Comparison of ENCODE assay signal across 20 cellular contexts in genomic region chr10:49055231-49055850, GRCh38. TPM values are rescaled to one million over a fixed set of nuclear protein-coding genes. Genes with fewer than 3 reads are reported as not detected.
A peak's percentile ranks its signal among the peaks of the same experiment; 100 is the strongest.
DNase-seq lines count a peak whose midpoint lies in the region; ATAC-seq, FAIRE-seq and TF ChIP-seq lines count a peak whose summit lies in the region.
"Had no signal": no experiment of that assay in that cellular context is flagged by ENCODE, and none has a peak within 500 bp of the region (broad histone marks: within the 10 kb centered on the region; RNA-seq: fewer than 3 reads in every experiment).

No MANE protein-coding gene starts in this region.

- POLR2A ChIA-PET in HepG2 (lab: Yijun Ruan, JAX) = no interaction called here
- POLR2A ChIA-PET in SK-N-SH (lab: Yijun Ruan, JAX) = no interaction called here

- no peak overlapping the region for H2AFZ ChIP-seq in HepG2 (ENCODE audit: low read length)
- H2AFZ ChIP-seq in SK-N-SH (ENCODE audit: low read depth) = no peak overlapping the region

- no TSS peak for BruUV-seq in HepG2 (replicated peaks; lab: Mats Ljungman, UMichigan)

- H3K9ac ChIP-seq in liver (ENCODE audit: low read depth in 1 of 2, low read length in 2 of 2) = no peak overlapping the region
- no peak overlapping the region for H3K9ac ChIP-seq in HepG2 (ENCODE audit: insufficient read depth, low read depth, low read length)
- no peak overlapping the region for H3K9ac ChIP-seq in SK-N-SH
- H3K9ac ChIP-seq in endodermal cell (ENCODE audit: extremely low read depth, low read length, poor library complexity, severe bottlenecking) = no peak overlapping the region

- peaks cover 0 to 3% (median 0%) of the 10 kb centered on the region in 4 donors for H3K9me3 ChIP-seq in liver (ENCODE audit: control insufficient read depth in 4 of 4, low read length in 3 of 4)
- no peaks in the 10 kb centered on the region; the same call in 1 of the 2 replicates for H3K9me3 ChIP-seq in HepG2 (ENCODE audit: low read length)
- no peaks in the 10 kb centered on the region for H3K9me3 ChIP-seq in SK-N-SH
- no peaks in the 10 kb centered on the region for H3K9me3 ChIP-seq in testis
- H3K9me3 ChIP-seq in endodermal cell (ENCODE audit: control insufficient read depth, low read length) = no peaks in the 10 kb centered on the region
- H3K9me3 ChIP-seq: BE2C had no signal

- no peak overlapping the region for H3K27ac Mint-ChIP-seq in endodermal cell
- H3K27ac Mint-ChIP-seq: CD4-positive, alpha-beta memory T cell had no signal

- TF ChIP-seq POLR2A in HepG2 (IDR thresholded peaks at IDR 0.05; ENCODE audit: insufficient read depth in 1 of 2, low read depth in 2 of 2, low read length in 2 of 2) = no peak
- TF ChIP-seq POLR2A in testis (IDR thresholded peaks at IDR 0.05) = no peak

- no peak overlapping the region for H3K4me3 ChIP-seq in liver (ENCODE audit: low read depth in 1 of 3, low read length in 3 of 3)
- H3K4me3 ChIP-seq in HepG2 (replicated peaks in 1 of 3; ENCODE audit: insufficient read depth in 1 of 3, low read depth in 2 of 3, low read length in 3 of 3) = no peak overlapping the region
- no peak overlapping the region for H3K4me3 ChIP-seq in SK-N-SH (ENCODE audit: low read depth in 2 of 2, low read length in 1 of 2)
- H3K4me3 ChIP-seq in testis = no peak overlapping the region
- H3K4me3 ChIP-seq in endodermal cell (ENCODE audit: low read length) = no peak overlapping the region
- H3K4me3 ChIP-seq: GM12878 had no signal

- no peak overlapping the region for H3K4me3 Mint-ChIP-seq in endodermal cell
- H3K4me3 Mint-ChIP-seq: CD4-positive, alpha-beta memory T cell had no signal

- H3K27me3 Mint-ChIP-seq in endodermal cell (ENCODE audit: insufficient read depth) = peaks cover 5% of the 10 kb centered on the region

- no peak for FAIRE-seq in HepG2 (lab: Jason Lieb, UNC)
- FAIRE-seq: G401.6, GM12878 had no signal

- no peaks in the 10 kb centered on the region for H3K9me2 ChIP-seq in SK-N-SH

- intact Hi-C loops in HepG2 (cut with micrococcal nuclease; ENCODE audit: unreplicated experiment) (no loop called here), testis (cut with DNase I; ENCODE audit: low total_unique reads) (no loop called here)

- TF ChIP-seq CTCF in liver (IDR thresholded peaks at IDR 0.05; ENCODE audit: low read depth, low read length, missing input control) (no peak), HepG2 (CRISPR knock-in tag; IDR thresholded peaks at IDR 0.05) (no peak), SK-N-SH (IDR thresholded peaks at IDR 0.05) (no peak), testis (IDR thresholded peaks at IDR 0.05) (no peak), endodermal cell (conservative IDR thresholded peaks at IDR 0.05) (no peak)

- H3K4me1 ChIP-seq in liver (ENCODE audit: control insufficient read depth in 4 of 4, insufficient read depth in 4 of 4, low read length in 3 of 4) = peaks cover 0 to 5% (median 1%) of the 10 kb centered on the region in 4 donors
- no peaks in the 10 kb centered on the region for H3K4me1 ChIP-seq in HepG2 (ENCODE audit: insufficient read depth, low read length)
- peaks cover 0 to 36% of the 10 kb centered on the region in 2 experiments; a peak in 2 of 4 replicates for H3K4me1 ChIP-seq in SK-N-SH (ENCODE audit: control insufficient read depth in 1 of 2, insufficient read depth in 2 of 2, low read depth in 1 of 2, low read length in 1 of 2)
- H3K4me1 ChIP-seq in testis = peaks cover 50% of the 10 kb centered on the region
- H3K4me1 ChIP-seq in endodermal cell (ENCODE audit: control insufficient read depth, insufficient read depth, low read length) = no peaks in the 10 kb centered on the region
- H3K4me1 ChIP-seq: BE2C had no signal

- no peak overlapping the region for H3K27ac ChIP-seq in liver (ENCODE audit: low read depth in 1 of 2, low read length in 2 of 2)
- H3K27ac ChIP-seq in HepG2 (ENCODE audit: extremely low read length, insufficient read depth, low read length) = no peak overlapping the region
- H3K27ac ChIP-seq in SK-N-SH (ENCODE audit: low read depth in 2 of 2, low read length in 1 of 2) = peak overlapping the region in 1 of 2 experiments; percentile 64; a peak in 2 of 4 replicates
- no peak overlapping the region for H3K27ac ChIP-seq in testis
- no peak overlapping the region for H3K27ac ChIP-seq in endodermal cell (ENCODE audit: low read depth, low read length)

- CTCF ChIA-PET in HepG2 (lab: Yijun Ruan, JAX; ENCODE audit: low intra/inter-chr PET ratio, low total read pairs) (no interaction called here), SK-N-SH (lab: Yijun Ruan, JAX) (interaction anchor here (1.1 to 1.3 kb wide), 2 partner anchors 19 to 110 kb away, joined by 3 read pairs; no protein-coding TSS in a partner anchor)

- no peak for DNase-seq in HepG2 (ENCODE audit: low spot score)
- DNase-seq in SK-N-SH = peak; percentile 43
- DNase-seq in fibroblast of peridontal ligament (ENCODE audit: extremely low read depth) = peak; percentile 85
- peak; percentile 64 for DNase-seq in testis
- DNase-seq in endodermal cell = no peak
- no peak for DNase-seq in NCI-H2171 treated with DMSO at 0.1 percent for 48 hours (lab: John Stamatoyannopoulos, UW)
- DNase-seq: BE2C; CD4-positive, alpha-beta memory T cell; HCEC 1CT; KG1; NCI-H1436; NCI-H2081 treated with DMSO at 0.1 percent for 48 hours; NCI-H510A treated with DMSO at 0.1 percent for 48 hours; NCI-H82; SIG-M5 had no signal

- TF ChIP-seq EP300 in HepG2 (IDR thresholded peaks at IDR 0.05; ENCODE audit: low read depth in 2 of 2, low read length in 2 of 2) (no peak), HepG2 (CRISPR knock-in tag; IDR thresholded peaks at IDR 0.05; ENCODE audit: borderline replicate concordance) (no peak), SK-N-SH (IDR thresholded peaks at IDR 0.05; ENCODE audit: borderline replicate concordance in 1 of 2, low read depth in 1 of 2, low read length in 1 of 2) (peak in 1 of 2 experiments; percentile 55; a peak in 1 of 4 replicates)

- H3K9me3 Mint-ChIP-seq in endodermal cell = peaks cover 7% of the 10 kb centered on the region

- in situ Hi-C loops in HepG2 (cut with HindIII; ENCODE audit: extremely low pct_ligation_motif_present, low pct_unique_long_range_greater_than_20kb) = no loop called here

- no peaks in the 10 kb centered on the region for H3K36me3 Mint-ChIP-seq in endodermal cell (ENCODE audit: low read depth)
- H3K36me3 Mint-ChIP-seq: CD4-positive, alpha-beta memory T cell had no signal

- no peaks in the 10 kb centered on the region for H4K20me1 ChIP-seq in HepG2 (ENCODE audit: insufficient read depth, low read length)
- H4K20me1 ChIP-seq in SK-N-SH (ENCODE audit: insufficient read depth) = no peaks in the 10 kb centered on the region

- TF ChIP-seq RAD21 in liver (IDR thresholded peaks at IDR 0.05) (no peak), HepG2 (CRISPR knock-in tag; IDR thresholded peaks at IDR 0.05) (no peak), SK-N-SH (IDR thresholded peaks at IDR 0.05; ENCODE audit: low read length) (no peak)

- H3K79me2 ChIP-seq in HepG2 (ENCODE audit: insufficient read depth, low read length) (no peaks in the 10 kb centered on the region), SK-N-SH (ENCODE audit: insufficient read depth) (no peaks in the 10 kb centered on the region)

- ATAC-seq in HepG2 = no peak
- no peak for ATAC-seq in HG03108 (IDR thresholded peaks at IDR 0.05; ENCODE audit: unreplicated experiment)
- ATAC-seq: GM12878, Panc1 had no signal

- H3K4me1 Mint-ChIP-seq in endodermal cell = no peaks in the 10 kb centered on the region
- H3K4me1 Mint-ChIP-seq: CD4-positive, alpha-beta memory T cell had no signal

- no peak overlapping the region for H3K4me2 ChIP-seq in HepG2 (ENCODE audit: low read depth, low read length)
- H3K4me2 ChIP-seq in SK-N-SH = no peak overlapping the region

- no peaks in the 10 kb centered on the region for H3K27me3 ChIP-seq in liver (ENCODE audit: control insufficient read depth in 4 of 4, insufficient read depth in 4 of 4, low read length in 3 of 4)
- peaks cover 0 to 4% of the 10 kb centered on the region in 2 experiments; a peak in 1 of 5 replicates for H3K27me3 ChIP-seq in HepG2 (ENCODE audit: control insufficient read depth in 1 of 2, insufficient read depth in 2 of 2, low read length in 2 of 2)
- H3K27me3 ChIP-seq in SK-N-SH (ENCODE audit: insufficient read depth) = no peaks in the 10 kb centered on the region
- H3K27me3 ChIP-seq in testis = no peaks in the 10 kb centered on the region
- no peaks in the 10 kb centered on the region for H3K27me3 ChIP-seq in endodermal cell (ENCODE audit: control insufficient read depth, insufficient read depth, low read length, poor library complexity, severe bottlenecking)
- H3K27me3 ChIP-seq: BE2C had no signal

- H3F3A ChIP-seq in SK-N-SH (replicated peaks; ENCODE audit: insufficient read depth) = no peaks in the 10 kb centered on the region

- H3K36me3 ChIP-seq in liver (ENCODE audit: control insufficient read depth in 4 of 4, insufficient read depth in 3 of 4, low read depth in 1 of 4, low read length in 3 of 4) = no peaks in the 10 kb centered on the region
- no peaks in the 10 kb centered on the region for H3K36me3 ChIP-seq in HepG2 (replicated peaks in 1 of 2; ENCODE audit: control insufficient read depth in 1 of 2, insufficient read depth in 2 of 2, low read length in 2 of 2)
- no peaks in the 10 kb centered on the region for H3K36me3 ChIP-seq in SK-N-SH (replicated peaks in 1 of 2; ENCODE audit: control insufficient read depth in 1 of 2, insufficient read depth in 2 of 2, low read length in 1 of 2)
- no peaks in the 10 kb centered on the region for H3K36me3 ChIP-seq in testis (ENCODE audit: low read depth, missing control alignments)
- no peaks in the 10 kb centered on the region for H3K36me3 ChIP-seq in endodermal cell (ENCODE audit: control insufficient read depth, insufficient read depth, low read length)
- H3K36me3 ChIP-seq: BE2C had no signal

- WGBS in liver = 81% methylated on average over 5 of the region's 5 CpGs
- WGBS in HepG2 (ENCODE audit: low lambda C conversion rate) = 0% methylated on average over 5 of the region's 5 CpGs
- 15% methylated on average over 5 of the region's 5 CpGs for WGBS in SK-N-SH (ENCODE audit: low lambda C conversion rate)
- WGBS in testis, 2 donors = 50 to 62% methylated on average over 5 of the region's 5 CpGs
- WGBS in endodermal cell (ENCODE audit: insufficient coverage in 1 of 2, insufficient read length in 1 of 2), 2 experiments = 84 to 100% methylated on average over 1 to 5 of the region's 5 CpGs

RNA-seq across cellular contexts. Expression of gene VSTM4, which starts 60.0 kb away (rescaled TPM):
- total RNA-seq in liver = 1 to 10 TPM; 1.0 to 3.0 TPM
- 1 to 10 TPM; 1.1 to 3.1 TPM for polyA plus RNA-seq in liver
- total RNA-seq in HepG2 (2016; rRNA removed; fragmentation: Illumina TruSeq; extraction: Trizol) = not detected in 2 replicates
- total RNA-seq in HepG2 (2016; cell fraction: cytosol; rRNA removed; fragmentation: Illumina TruSeq; extraction: Trizol; ENCODE audit: low read depth) = not detected in 2 replicates
- not detected in 2 replicates for total RNA-seq in HepG2 (2016; cell fraction: insoluble cytoplasmic fraction; rRNA removed; fragmentation: Illumina TruSeq; extraction: Trizol)
- not detected in 2 replicates for total RNA-seq in HepG2 (2016; cell fraction: membrane; rRNA removed; fragmentation: Illumina TruSeq; extraction: Trizol)
- not detected in 2 replicates for total RNA-seq in HepG2 (2016; cell fraction: nucleus; rRNA removed; fragmentation: Illumina TruSeq; extraction: Trizol)
- not detected in 2 replicates for polyA plus RNA-seq in HepG2 (2011; rRNA removed)
- polyA plus RNA-seq in HepG2 (2011; cell fraction: cytosol; rRNA removed) = not detected in 2 replicates
- not detected in 2 replicates for polyA plus RNA-seq in HepG2 (2011; cell fraction: nucleus; rRNA removed)
- not detected in 2 replicates for polyA plus RNA-seq in HepG2 (2012)
- polyA plus RNA-seq in HepG2 (2016; cell fraction: cytosol; fragmentation: Illumina TruSeq; extraction: Trizol; ENCODE audit: low read depth) = not detected in 2 replicates
- not detected in 2 replicates for polyA plus RNA-seq in HepG2 (2016; cell fraction: insoluble cytoplasmic fraction; fragmentation: Illumina TruSeq; extraction: Trizol; ENCODE audit: low read depth)
- polyA plus RNA-seq in HepG2 (2016; cell fraction: membrane; fragmentation: Illumina TruSeq; extraction: Trizol; ENCODE audit: low read depth) = not detected in 2 replicates
- polyA plus RNA-seq in HepG2 (2016; cell fraction: nucleus; fragmentation: Illumina TruSeq; extraction: Trizol; ENCODE audit: insufficient read depth, low read depth) = not detected in 2 replicates
- 0.04 TPM in 1 of 2 replicates, not detected in the other for polyA minus RNA-seq in HepG2 (2011; rRNA and poly(A)+ RNA removed; ENCODE audit: low replicate concordance)
- polyA minus RNA-seq in HepG2 (2011; cell fraction: cytosol; rRNA and poly(A)+ RNA removed) = not detected in 2 replicates
- polyA minus RNA-seq in HepG2 (2011; cell fraction: nucleus; rRNA and poly(A)+ RNA removed) = not detected in 2 replicates
- polyA plus RNA-seq in SK-N-SH (2012; rRNA removed) = 0.39 TPM in 2 replicates
- polyA plus RNA-seq in SK-N-SH (2012; cell fraction: cytosol; rRNA removed) = 0.36 and 0.63 TPM in 2 replicates
- polyA plus RNA-seq in SK-N-SH (2012; cell fraction: nucleus; rRNA removed) = 0.22 and 0.39 TPM in 2 replicates
- total RNA-seq in testis = 10 to 100 TPM; 26.0 to 35.8 TPM
- polyA plus RNA-seq in testis (ENCODE audit: insufficient read depth, low read depth, low replicate concordance) = 25.6 TPM
- total RNA-seq in endodermal cell = under 1 TPM; 0.51 to 0.77 TPM
- 1.4 TPM for polyA plus RNA-seq in endodermal cell (2013, experiment 1 of 2)
- 1.1 TPM for polyA plus RNA-seq in endodermal cell (2013, experiment 2 of 2)
- total RNA-seq: CD4-positive, alpha-beta memory T cell; GM12878 had no signal
- polyA plus RNA-seq: CD4-positive, alpha-beta memory T cell had no signal

Comparison
In these comparisons a context has a peak if more than half of its experiments do, and no peak if none do; other contexts are left out.
1. DNase-seq: peak in SK-N-SH (single experiment), fibroblast of peridontal ligament (single experiment) and testis (single experiment); none in HepG2 (single experiment), endodermal cell (single experiment) and NCI-H2171 treated with DMSO at 0.1 percent for 48 hours (single experiment).
2. RNA of gene VSTM4, which starts 60.0 kb away (total RNA-seq): 26.0 to 35.8 TPM in testis; 1.0 to 3.0 TPM in liver, 0.51 to 0.77 TPM in endodermal cell and not detected in HepG2; every median in the first group is over 4 times any median in the second.